Comparison of ENCODE assay signal across 9 cellular contexts in the genomic region with DNA sequence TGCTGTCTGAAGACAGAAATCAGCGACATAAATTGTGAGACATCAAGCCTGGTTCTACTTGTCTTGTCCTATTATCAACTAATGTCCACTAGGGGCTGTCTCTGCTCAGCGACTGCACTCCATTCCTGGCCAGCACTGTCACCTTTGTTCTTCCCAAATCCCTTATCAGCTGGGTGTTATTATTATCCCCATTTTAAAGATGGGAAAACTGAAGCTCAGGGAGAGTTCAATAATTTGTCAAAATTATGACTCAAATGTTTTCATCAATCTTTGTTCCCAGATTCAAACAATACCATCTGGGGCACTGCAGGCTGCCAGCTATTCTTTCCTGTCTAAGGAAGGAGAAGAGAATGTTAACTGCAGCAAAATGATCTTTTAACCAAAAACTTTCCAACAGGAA.
DNase-seq lines count a peak whose midpoint lies in the region; ATAC-seq, FAIRE-seq and TF ChIP-seq lines count a peak whose summit lies in the region.
"Had no signal": no experiment of that assay in that cellular context is flagged by ENCODE, and none has a peak within 500 bp of the region (broad histone marks: within the 10 kb centered on the region; RNA-seq: fewer than 3 reads in every experiment).

No MANE protein-coding gene starts in this region.

- H3K9ac ChIP-seq in kidney (ENCODE audit: low read length in 2 of 2) = no peak overlapping the region

- intact Hi-C loops in kidney (cut with DNase I) = no loop called here
- intact Hi-C loops in activated naive CD4-positive, alpha-beta T cell treated with anti-CD3 and anti-CD28 coated beads for 36 hours (cut with micrococcal nuclease) = loop anchor here (5.0 kb wide), 1 partner anchor 132 kb away; no protein-coding TSS in a partner anchor

- H3K36me3 Mint-ChIP-seq in natural killer cell treated with Interleukin-12 subunit alpha and Interleukin-12 subunit beta and Interleukin-15 and Interleukin-18, amount 100 ng/mL, for 72 hours = no peaks in the 10 kb centered on the region
- no peaks in the 10 kb centered on the region for H3K36me3 Mint-ChIP-seq in activated naive CD4-positive, alpha-beta T cell treated with anti-CD3 and anti-CD28 coated beads for 36 hours (ENCODE audit: low read depth)

- peak; percentile 15 for TF ChIP-seq CTCF in kidney (IDR thresholded peaks at IDR 0.05; ENCODE audit: borderline replicate concordance, extremely low read depth, insufficient read depth)

- no peak for ATAC-seq in natural killer cell treated with Interleukin-12 subunit alpha and Interleukin-12 subunit beta and Interleukin-15 and Interleukin-18, amount 100 ng/mL, for 72 hours
- ATAC-seq in HG03175 (IDR thresholded peaks at IDR 0.05; ENCODE audit: unreplicated experiment) = no peak

- no peak overlapping the region for H3K27ac Mint-ChIP-seq in natural killer cell treated with Interleukin-12 subunit alpha and Interleukin-12 subunit beta and Interleukin-15 and Interleukin-18, amount 100 ng/mL, for 72 hours
- H3K27ac Mint-ChIP-seq in activated naive CD4-positive, alpha-beta T cell treated with anti-CD3 and anti-CD28 coated beads for 36 hours = no peak overlapping the region

- CTCF ChIA-PET in activated naive CD4-positive, alpha-beta T cell treated with anti-CD3 and anti-CD28 coated beads for 36 hours (lab: Charles Lee) = interaction anchor here (0.6 to 1.4 kb wide), 2 partner anchors 12 to 129 kb away, joined by 3 read pairs; no protein-coding TSS in a partner anchor

- H3K27me3 Mint-ChIP-seq in natural killer cell treated with Interleukin-12 subunit alpha and Interleukin-12 subunit beta and Interleukin-15 and Interleukin-18, amount 100 ng/mL, for 72 hours = peaks cover 9 to 15% of the 10 kb centered on the region in 2 donors
- peaks cover 9% of the 10 kb centered on the region for H3K27me3 Mint-ChIP-seq in activated naive CD4-positive, alpha-beta T cell treated with anti-CD3 and anti-CD28 coated beads for 36 hours (ENCODE audit: low read depth)

- no peak overlapping the region for H3K4me3 ChIP-seq in kidney (ENCODE audit: low read length in 2 of 2)

- no peaks in the 10 kb centered on the region for H3K36me3 ChIP-seq in kidney (ENCODE audit: control insufficient read depth in 1 of 2, insufficient read depth in 2 of 2, low read length in 2 of 2)

- H3K9me3 Mint-ChIP-seq in natural killer cell treated with Interleukin-12 subunit alpha and Interleukin-12 subunit beta and Interleukin-15 and Interleukin-18, amount 100 ng/mL, for 72 hours = no peaks in the 10 kb centered on the region
- no peaks in the 10 kb centered on the region for H3K9me3 Mint-ChIP-seq in activated naive CD4-positive, alpha-beta T cell treated with anti-CD3 and anti-CD28 coated beads for 36 hours

- H3K27ac ChIP-seq in kidney (ENCODE audit: low read depth in 2 of 2, low read length in 2 of 2) = no peak overlapping the region

- H3K4me3 Mint-ChIP-seq in natural killer cell treated with Interleukin-12 subunit alpha and Interleukin-12 subunit beta and Interleukin-15 and Interleukin-18, amount 100 ng/mL, for 72 hours = no peak overlapping the region
- H3K4me3 Mint-ChIP-seq in activated naive CD4-positive, alpha-beta T cell treated with anti-CD3 and anti-CD28 coated beads for 36 hours = no peak overlapping the region

- no peak for FAIRE-seq in GM12891 (lab: Jason Lieb, UNC)
- no peak for FAIRE-seq in kidney (lab: Jason Lieb, UNC)

- DNase-seq in AG20443 (ENCODE audit: low spot score) = peak; percentile 40
- peak; percentile 10 for DNase-seq in GM12891 (ENCODE audit: insufficient read length, low spot score)
- DNase-seq in RKO (ENCODE audit: low spot score) = peak; percentile 15
- DNase-seq in kidney = no peak
- DNase-seq in natural killer cell treated with Interleukin-12 subunit alpha and Interleukin-12 subunit beta and Interleukin-15 and Interleukin-18, amount 100 ng/mL, for 72 hours (ENCODE audit: low spot score) = no peak
- DNase-seq in activated naive CD4-positive, alpha-beta T cell treated with anti-CD3 and anti-CD28 coated beads for 36 hours = no peak
- DNase-seq in CD1c-positive myeloid dendritic cell (ENCODE audit: extremely low spot score) = no peak
- DNase-seq: activated CD4-positive, alpha-beta T cell treated with anti-CD3 and anti-CD28 coated beads for 48 hours had no signal

- no peaks in the 10 kb centered on the region for H3K9me3 ChIP-seq in kidney (ENCODE audit: control insufficient read depth in 1 of 2, low read length in 2 of 2)

- no peak for TF ChIP-seq POLR2A in GM12891 (IDR thresholded peaks at IDR 0.05; ENCODE audit: low read depth, low read length)

- H3K4me1 ChIP-seq in kidney (ENCODE audit: control insufficient read depth in 1 of 2, insufficient read depth in 1 of 2, low read depth in 1 of 2, low read length in 2 of 2) = no peaks in the 10 kb centered on the region

- H3K4me1 Mint-ChIP-seq in natural killer cell treated with Interleukin-12 subunit alpha and Interleukin-12 subunit beta and Interleukin-15 and Interleukin-18, amount 100 ng/mL, for 72 hours (ENCODE audit: low read depth in 2 of 2) = no peaks in the 10 kb centered on the region
- H3K4me1 Mint-ChIP-seq in activated naive CD4-positive, alpha-beta T cell treated with anti-CD3 and anti-CD28 coated beads for 36 hours (ENCODE audit: low read depth) = no peaks in the 10 kb centered on the region

TF ChIP-seq in GM12891, 5 proteins besides CTCF, POLR2A, EP300 and RAD21:
- TF ChIP-seq PAX5 (IDR thresholded peaks at IDR 0.05; ENCODE audit: insufficient read depth, low read length, severe bottlenecking) (no peak), SPI1 (IDR thresholded peaks at IDR 0.05; ENCODE audit: low read depth, low read length) (no peak), TAF1 (IDR thresholded peaks at IDR 0.05; ENCODE audit: low read depth, low read length) (no peak), POLR2AphosphoS5 (IDR thresholded peaks at IDR 0.05; ENCODE audit: low read depth, low read length) (no peak), POU2F2 (IDR thresholded peaks at IDR 0.05; ENCODE audit: low read depth, low read length) (no peak)

Comparison
In these comparisons a context has a peak if more than half of its experiments do, and no peak if none do; other contexts are left out.
1. DNase-seq: peak in AG20443 (single experiment), GM12891 (single experiment) and RKO (single experiment); none in kidney (single experiment), natural killer cell treated with Interleukin-12 subunit alpha and Interleukin-12 subunit beta and Interleukin-15 and Interleukin-18, amount 100 ng/mL, for 72 hours (single experiment), activated naive CD4-positive, alpha-beta T cell treated with anti-CD3 and anti-CD28 coated beads for 36 hours (single experiment) and CD1c-positive myeloid dendritic cell (single experiment).